22 cellular contexts compared by ENCODE assay signal in genomic region chr15:43196760-43197548, GRCh38. TPM values are rescaled to one million over a fixed set of nuclear protein-coding genes. Genes with fewer than 3 reads are reported as not detected.
DNase-seq lines count a peak whose midpoint lies in the region; ATAC-seq and TF ChIP-seq lines count a peak whose summit lies in the region.
"Had no signal": no experiment of that assay in that cellular context is flagged by ENCODE, and none has a peak within 500 bp of the region (broad histone marks: within the 10 kb centered on the region; RNA-seq: fewer than 3 reads in every experiment).

No MANE protein-coding gene starts in this region.

- H3K4me3 Mint-ChIP-seq in MCF 10A (ENCODE audit: unreplicated experiment), result no peak overlapping the region
- H3K4me3 Mint-ChIP-seq in nephron progenitor cell, result no peak overlapping the region
- H3K4me3 Mint-ChIP-seq: CD8-positive, alpha-beta T cell had no signal

- H3K9ac ChIP-seq in Karpas-422 (ENCODE audit: low read length), result no peak overlapping the region

- H3K27me3 Mint-ChIP-seq in MCF 10A (ENCODE audit: insufficient read depth, unreplicated experiment) (no peaks in the 10 kb centered on the region), nephron progenitor cell (ENCODE audit: low read depth, poor library complexity) (peaks cover 3% of the 10 kb centered on the region)

- no peak overlapping the region for H2AFZ ChIP-seq in Karpas-422 (ENCODE audit: low read length)

- H3K79me2 ChIP-seq in Karpas-422 (ENCODE audit: low read length), result no peaks in the 10 kb centered on the region

- H3K36me3 Mint-ChIP-seq in MCF 10A (ENCODE audit: insufficient read depth, unreplicated experiment), result peaks cover 40% of the 10 kb centered on the region
- H3K36me3 Mint-ChIP-seq in nephron progenitor cell (ENCODE audit: low read depth), result peaks cover 38% of the 10 kb centered on the region

- no peak for DNase-seq in MCF 10A (ENCODE audit: unreplicated experiment)
- DNase-seq in breast epithelium (ENCODE audit: low spot score in 2 of 2), result no peak
- no peak for DNase-seq in Karpas-422
- DNase-seq in heart right ventricle, result no peak
- DNase-seq in psoas muscle, result no peak
- no peak for DNase-seq in nephron progenitor cell
- no peak for DNase-seq in GM10248 (ENCODE audit: extremely low spot score)
- no peak for DNase-seq in NCI-H69 (lab: John Stamatoyannopoulos, UW)
- DNase-seq: AML-193; C1 segment of cervical spinal cord; CD8-positive, alpha-beta T cell; NCI-H1092 treated with DMSO at 0.1 percent for 48 hours; NCI-H1436 treated with DMSO at 0.1 percent for 48 hours; NCI-H1930; NCI-H2227 treated with DMSO at 0.1 percent for 48 hours; NCI-H510A; NCI-H748 treated with DMSO at 0.1 percent for 48 hours had no signal

- H4K20me1 ChIP-seq in Karpas-422 (ENCODE audit: insufficient read depth, low read depth, low read length), result no peaks in the 10 kb centered on the region

- no peak overlapping the region for H3K4me3 ChIP-seq in breast epithelium
- no peak overlapping the region for H3K4me3 ChIP-seq in Karpas-422 (ENCODE audit: low read length)
- no peak overlapping the region for H3K4me3 ChIP-seq in heart right ventricle
- H3K4me3 ChIP-seq in psoas muscle, result no peak overlapping the region

- H3K4me2 ChIP-seq in Karpas-422 (ENCODE audit: low read depth, low read length, poor library complexity, severe bottlenecking), result peak overlapping the region; percentile 6

- H3K9me3 Mint-ChIP-seq in MCF 10A (ENCODE audit: unreplicated experiment) (peaks cover 9% of the 10 kb centered on the region), nephron progenitor cell (peaks cover 9% of the 10 kb centered on the region)

- H3K27ac Mint-ChIP-seq in MCF 10A (ENCODE audit: low read depth, unreplicated experiment), result peak overlapping the region; percentile 46
- no peak overlapping the region for H3K27ac Mint-ChIP-seq in nephron progenitor cell
- H3K27ac Mint-ChIP-seq: CD8-positive, alpha-beta T cell had no signal

- H3K4me1 ChIP-seq in breast epithelium (no peaks in the 10 kb centered on the region), Karpas-422 (ENCODE audit: low read length) (peaks cover 11% of the 10 kb centered on the region), heart right ventricle (peaks cover 0 to 20% (median 0%) of the 10 kb centered on the region in 9 donors), psoas muscle (peaks cover 21% of the 10 kb centered on the region)

- BruUV-seq in MCF 10A (replicated peaks; lab: Mats Ljungman, UMichigan), result no TSS peak

- CTCF ChIA-PET in MCF 10A (lab: Yijun Ruan, JAX), result interaction anchor here (0.5 to 0.9 kb wide), 2 partner anchors 29 to 969 kb away, joined by 4 read pairs; no protein-coding TSS in a partner anchor
- CTCF ChIA-PET in GM10248 (lab: Yijun Ruan, JAX), result interaction anchor here (1.1 to 5.7 kb wide), 4 partner anchors 25 to 89 kb away, joined by 3 to 20 read pairs (median 8); no protein-coding TSS in a partner anchor

- H3K27me3 ChIP-seq in breast epithelium (no peaks in the 10 kb centered on the region), Karpas-422 (ENCODE audit: low read length) (no peaks in the 10 kb centered on the region), heart right ventricle (no peaks in the 10 kb centered on the region), psoas muscle (ENCODE audit: insufficient read depth in 3 of 3, low read length in 2 of 3) (no peaks in the 10 kb centered on the region)

- intact Hi-C loops in MCF 10A (cut with micrococcal nuclease) (no loop called here), breast epithelium (cut with DNase I; ENCODE audit: low total_unique reads) (no loop called here), heart right ventricle (cut with DNase I) (no loop called here), psoas muscle (cut with DNase I) (no loop called here)

- TF ChIP-seq CTCF in MCF 10A (IDR thresholded peaks at IDR 0.05; ENCODE audit: unreplicated experiment), result no peak
- no peak for TF ChIP-seq CTCF in breast epithelium (IDR thresholded peaks at IDR 0.05)
- TF ChIP-seq CTCF in heart right ventricle (IDR thresholded peaks at IDR 0.05), result no peak
- TF ChIP-seq CTCF in psoas muscle (IDR thresholded peaks at IDR 0.05), result no peak
- no peak for TF ChIP-seq CTCF in nephron progenitor cell (IDR thresholded peaks at IDR 0.05)
- TF ChIP-seq CTCF in GM10248 (IDR thresholded peaks at IDR 0.05; ENCODE audit: control extremely low read depth, extremely low read depth, low read depth, missing control alignments), result no peak

- WGBS in heart right ventricle, 2 donors, result 54 to 71% methylated on average over 10 of the region's 10 CpGs
- WGBS in psoas muscle, 3 donors, result 60 to 73% (median 71%) methylated on average over 10 of the region's 10 CpGs

- ATAC-seq in heart right ventricle (peak in 5 of 8 donors; percentile 20 to 81 (median 55)), psoas muscle (peak in 3 of 4 donors; percentile 38 to 52 (median 40))
- ATAC-seq: CD8-positive, alpha-beta T cell had no signal

- H3K9me3 ChIP-seq in breast epithelium (peaks cover 0 to 7% of the 10 kb centered on the region in 2 donors), Karpas-422 (ENCODE audit: low read length) (no peaks in the 10 kb centered on the region), heart right ventricle (peaks cover 0 to 10% (median 0%) of the 10 kb centered on the region in 11 donors), psoas muscle (no peaks in the 10 kb centered on the region)

- H3K27ac ChIP-seq in breast epithelium (no peak overlapping the region), Karpas-422 (ENCODE audit: low read length) (no peak overlapping the region), heart right ventricle (peak overlapping the region in 3 of 10 donors; percentile 11 to 36 (median 19)), psoas muscle (no peak overlapping the region)
- H3K27ac ChIP-seq: RWPE1 had no signal

- TF ChIP-seq POLR2A in breast epithelium (IDR thresholded peaks at IDR 0.05), result no peak

- POLR2A ChIA-PET in MCF 10A (lab: Yijun Ruan, JAX), result interaction anchor here (1.0 to 2.4 kb wide), 3 partner anchors 11 to 92 kb away, joined by 3 to 10 read pairs (median 3); partner anchors contain the start of gene CCNDBP1
- POLR2A ChIA-PET in GM10248 (lab: Yijun Ruan, JAX), result no interaction called here

- H3K9me2 ChIP-seq in Karpas-422 (replicated peaks; ENCODE audit: insufficient read depth, low read length), result no peaks in the 10 kb centered on the region

- H3K4me1 Mint-ChIP-seq in MCF 10A (ENCODE audit: insufficient read depth, unreplicated experiment) (no peaks in the 10 kb centered on the region), nephron progenitor cell (no peaks in the 10 kb centered on the region)

- H3K36me3 ChIP-seq in breast epithelium, result no peaks in the 10 kb centered on the region
- H3K36me3 ChIP-seq in Karpas-422 (ENCODE audit: insufficient read depth, low read length), result peaks cover 40% of the 10 kb centered on the region
- H3K36me3 ChIP-seq in heart right ventricle, result peaks cover 0 to 70% (median 39%) of the 10 kb centered on the region in 9 donors
- H3K36me3 ChIP-seq in psoas muscle (ENCODE audit: insufficient read depth in 1 of 2, low read depth in 1 of 2), result peaks cover 6 to 38% of the 10 kb centered on the region in 2 donors

RNA-seq across cellular contexts. Expression of gene CCNDBP1, which starts 11.8 kb away (rescaled TPM):
- total RNA-seq in MCF 10A (2022), result 45.5 and 50.4 TPM in 2 replicates
- 100 to 1,000 TPM in 2 of 3 donors, 10 to 100 TPM in 1; 90.1 to 179 (median 106) TPM for total RNA-seq in breast epithelium
- 119 and 130 TPM in 2 replicates for total RNA-seq in Karpas-422 (2014; rRNA removed; shearing (Covaris generic); ENCODE audit: low replicate concordance)
- 10 to 100 TPM; 43.7 to 65.1 (median 59.9) TPM for total RNA-seq in heart right ventricle
- 10 to 100 TPM; 27.6 to 54.2 TPM for polyA plus RNA-seq in heart right ventricle
- total RNA-seq in psoas muscle, result 10 to 100 TPM; 40.7 to 64.3 (median 50.4) TPM
- 10 to 100 TPM; 34.9 to 79.2 (median 36.4) TPM for polyA plus RNA-seq in psoas muscle

RNA-seq across cellular contexts. Expression of gene EPB42, which starts 23.9 kb away (rescaled TPM):
- not detected in 2 replicates for total RNA-seq in MCF 10A (2022)
- total RNA-seq in breast epithelium, result 1 to 10 TPM in 1 of 3 donors, under 1 TPM in 1, not detected in 1; 0.29 to 1.9 TPM
- not detected in 2 replicates for total RNA-seq in Karpas-422 (2014; rRNA removed; shearing (Covaris generic); ENCODE audit: low replicate concordance)
- under 1 TPM in 6 of 10 donors, not detected in 4; 0.12 to 0.26 (median 0.16) TPM for total RNA-seq in heart right ventricle
- polyA plus RNA-seq in heart right ventricle, result under 1 TPM in 1 of 2 donors, not detected in 1; 0.03 TPM
- under 1 TPM in 1 of 4 donors, not detected in 3; 0.52 TPM for total RNA-seq in psoas muscle
- polyA plus RNA-seq in psoas muscle, result not detected
- total RNA-seq: A172; CD8-positive, alpha-beta T cell; Daoy; H4 had no signal
- polyA plus RNA-seq: AG04450 had no signal
